ENCODE assay signal across 14 cellular contexts in the genomic region with DNA sequence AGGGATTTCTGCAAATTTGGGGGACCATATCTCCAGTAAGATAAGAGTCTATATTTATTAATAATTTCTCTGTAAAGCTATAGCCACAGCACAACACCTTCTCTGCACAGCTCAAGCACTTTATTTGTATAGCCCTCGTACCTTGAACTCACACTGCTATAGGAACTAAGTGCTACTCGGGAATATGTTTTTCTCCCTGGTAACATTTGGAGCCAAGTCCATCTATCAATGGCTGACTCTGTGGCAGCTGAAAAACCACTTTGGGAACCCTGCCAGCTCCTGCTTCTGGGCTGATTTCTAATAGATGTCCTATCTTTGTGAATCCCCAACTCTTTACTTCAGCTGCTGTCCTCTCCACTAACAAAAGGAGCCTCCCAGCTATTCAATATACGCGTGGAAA.
"Had no signal": no experiment of that assay in that cellular context is flagged by ENCODE, and none has a peak within 500 bp of the region (broad histone marks: within the 10 kb centered on the region; RNA-seq: fewer than 3 reads in every experiment).

No MANE protein-coding gene starts in this region.

- H3K4me3 Mint-ChIP-seq: activated naive CD4-positive, alpha-beta T cell treated with anti-CD3 and anti-CD28 coated beads, Interleukin-2, amount 10 ng/mL, durations not matched to agents 7 days and 5 days; activated T-helper 17 cell treated with anti-CD3 and anti-CD28 coated beads, Interleukin-2, amount 50 U/mL, for 72 hours; dendritic cell treated with granulocyte-macrophage colony-stimulating factor and Interleukin-4, amounts not matched to agents 40 ng/mL and 50 ng/mL, for 4 days; immature natural killer cell; natural killer cell treated with Interleukin-12 subunit alpha and Interleukin-12 subunit beta and Interleukin-15 and Interleukin-18, amount 100 ng/mL, for 72 hours; stimulated activated naive B cell treated with anti-CD40 and anti-IgM and Interleukin-4, amounts not matched to agents 10 μg/mL and 1 μg/mL and 100 μg/mL, for 72 hours had no signal

- ATAC-seq: activated T-helper 17 cell treated with anti-CD3 and anti-CD28 coated beads, Interleukin-2, amount 50 U/mL, for 72 hours; natural killer cell treated with Interleukin-12 subunit alpha and Interleukin-12 subunit beta and Interleukin-15 and Interleukin-18, amount 100 ng/mL, for 72 hours; sciatic nerve; stimulated activated naive B cell treated with anti-CD40 and anti-IgM and Interleukin-4, amounts not matched to agents 10 μg/mL and 1 μg/mL and 100 μg/mL, for 72 hours had no signal

- H3K27me3 Mint-ChIP-seq: activated naive CD4-positive, alpha-beta T cell treated with anti-CD3 and anti-CD28 coated beads, Interleukin-2, amount 10 ng/mL, durations not matched to agents 7 days and 5 days; activated T-helper 17 cell treated with anti-CD3 and anti-CD28 coated beads, Interleukin-2, amount 50 U/mL, for 72 hours; dendritic cell treated with granulocyte-macrophage colony-stimulating factor and Interleukin-4, amounts not matched to agents 40 ng/mL and 50 ng/mL, for 4 days; natural killer cell treated with Interleukin-12 subunit alpha and Interleukin-12 subunit beta and Interleukin-15 and Interleukin-18, amount 100 ng/mL, for 72 hours; stimulated activated naive B cell treated with anti-CD40 and anti-IgM and Interleukin-4, amounts not matched to agents 10 μg/mL and 1 μg/mL and 100 μg/mL, for 72 hours had no signal

- H3K9me3 Mint-ChIP-seq: activated naive CD4-positive, alpha-beta T cell treated with anti-CD3 and anti-CD28 coated beads, Interleukin-2, amount 10 ng/mL, durations not matched to agents 7 days and 5 days; activated T-helper 17 cell treated with anti-CD3 and anti-CD28 coated beads, Interleukin-2, amount 50 U/mL, for 72 hours; dendritic cell treated with granulocyte-macrophage colony-stimulating factor and Interleukin-4, amounts not matched to agents 40 ng/mL and 50 ng/mL, for 4 days; stimulated activated naive B cell treated with anti-CD40 and anti-IgM and Interleukin-4, amounts not matched to agents 10 μg/mL and 1 μg/mL and 100 μg/mL, for 72 hours had no signal

- H3K36me3 Mint-ChIP-seq: activated naive CD4-positive, alpha-beta T cell treated with anti-CD3 and anti-CD28 coated beads, Interleukin-2, amount 10 ng/mL, durations not matched to agents 7 days and 5 days; immature natural killer cell; natural killer cell treated with Interleukin-12 subunit alpha and Interleukin-12 subunit beta and Interleukin-15 and Interleukin-18, amount 100 ng/mL, for 72 hours; stimulated activated naive B cell treated with anti-CD40 and anti-IgM and Interleukin-4, amounts not matched to agents 10 μg/mL and 1 μg/mL and 100 μg/mL, for 72 hours had no signal

- DNase-seq: activated CD4-positive, alpha-beta T cell treated with anti-CD3 and anti-CD28 coated beads, Interleukin-2, amount 50 U/mL, for 1 hour; activated naive CD4-positive, alpha-beta T cell treated with anti-CD3 and anti-CD28 coated beads, Interleukin-2, amount 10 ng/mL, durations not matched to agents 7 days and 5 days; activated T-cell treated with anti-CD3 and anti-CD28 coated beads for 4 hours; cerebellar nuclear complex; immature natural killer cell; stimulated activated CD4-positive, alpha-beta T cell treated with anti-CD3 and anti-CD28 coated beads, Interleukin-2, amount 100 ng/mL, for 24 hours; stimulated activated naive B cell treated with anti-CD40 and anti-IgM and Interleukin-4, amounts not matched to agents 10 μg/mL and 1 μg/mL and 100 μg/mL, for 72 hours; trophoblast cell had no signal

- H3K27ac Mint-ChIP-seq: activated naive CD4-positive, alpha-beta T cell treated with anti-CD3 and anti-CD28 coated beads, Interleukin-2, amount 10 ng/mL, durations not matched to agents 7 days and 5 days; activated T-helper 17 cell treated with anti-CD3 and anti-CD28 coated beads, Interleukin-2, amount 50 U/mL, for 72 hours; dendritic cell treated with granulocyte-macrophage colony-stimulating factor and Interleukin-4, amounts not matched to agents 40 ng/mL and 50 ng/mL, for 4 days; immature natural killer cell; natural killer cell treated with Interleukin-12 subunit alpha and Interleukin-12 subunit beta and Interleukin-15 and Interleukin-18, amount 100 ng/mL, for 72 hours; stimulated activated naive B cell treated with anti-CD40 and anti-IgM and Interleukin-4, amounts not matched to agents 10 μg/mL and 1 μg/mL and 100 μg/mL, for 72 hours had no signal

- H3K4me1 Mint-ChIP-seq: activated naive CD4-positive, alpha-beta T cell treated with anti-CD3 and anti-CD28 coated beads, Interleukin-2, amount 10 ng/mL, durations not matched to agents 7 days and 5 days; activated T-helper 17 cell treated with anti-CD3 and anti-CD28 coated beads, Interleukin-2, amount 50 U/mL, for 72 hours; immature natural killer cell; stimulated activated naive B cell treated with anti-CD40 and anti-IgM and Interleukin-4, amounts not matched to agents 10 μg/mL and 1 μg/mL and 100 μg/mL, for 72 hours had no signal

- H3K4me3 ChIP-seq: lung, prostate gland had no signal
